19 cellular contexts compared by ENCODE assay signal in the genomic region with DNA sequence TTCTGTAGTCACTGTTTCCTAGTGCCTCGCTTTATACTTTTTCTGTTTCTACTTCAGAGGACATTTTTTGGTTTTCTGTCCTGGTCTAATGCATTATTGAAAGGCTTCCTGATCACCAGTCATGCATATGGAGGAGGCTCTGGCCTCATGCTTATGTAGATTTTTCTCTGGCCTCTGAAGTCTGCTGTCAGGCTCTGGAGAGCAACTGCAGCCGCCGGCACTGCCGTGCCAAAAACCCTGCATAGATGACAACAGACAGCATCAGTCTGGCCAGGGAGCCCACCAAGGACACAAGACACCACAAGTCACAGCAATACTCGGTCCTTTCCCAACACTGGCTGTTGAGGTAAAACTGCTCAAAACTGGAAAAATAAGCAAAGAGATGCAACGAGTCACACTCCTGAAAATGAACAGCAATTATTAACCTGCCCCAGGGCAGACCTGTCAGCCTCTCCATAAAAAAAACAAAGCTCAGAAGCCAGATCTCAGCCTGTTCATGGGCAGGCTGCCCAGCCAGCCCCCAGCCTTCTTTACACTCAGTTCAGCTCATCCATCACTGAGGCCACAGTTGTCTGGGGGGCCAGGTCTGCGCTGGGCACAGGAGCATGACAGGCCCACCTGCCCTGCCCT.
"Had no signal": no experiment of that assay in that cellular context is flagged by ENCODE, and none has a peak within 500 bp of the region (broad histone marks: within the 10 kb centered on the region; RNA-seq: fewer than 3 reads in every experiment).

No MANE protein-coding gene starts in this region.

- H3K4me1 ChIP-seq: left ventricle myocardium inferior, psoas muscle had no signal

- DNase-seq: activated CD4-positive, alpha-beta T cell treated with anti-CD3 and anti-CD28 coated beads for 36 hours; activated CD4-positive, alpha-beta T cell treated with anti-CD3 and anti-CD28 coated beads, Interleukin-2, amount 50 U/mL, for 48 hours; body of pancreas; caudate nucleus; foreskin melanocyte; glutamatergic neuron; hypothalamus; left ventricle myocardium inferior; naive B cell; ovary; psoas muscle; stimulated activated CD4-positive, alpha-beta T cell treated with anti-CD3 and anti-CD28 coated beads, Interleukin-4, amount 100 ng/mL, for 4 hours; SW 1271; T-helper 2 cell had no signal

- H3K36me3 ChIP-seq: left ventricle myocardium inferior, ovary, thoracic aorta had no signal

- H3K27ac ChIP-seq: body of pancreas, epithelial cell of prostate, left ventricle myocardium inferior, ovary, psoas muscle, thoracic aorta had no signal

- ATAC-seq: activated CD4-positive, alpha-beta T cell treated with anti-CD3 and anti-CD28 coated beads for 36 hours; body of pancreas; psoas muscle; sciatic nerve; stimulated activated memory B cell treated with anti-CD40 and anti-IgM and Interleukin-4, amounts not matched to agents 10 μg/mL and 1 μg/mL and 100 μg/mL, for 72 hours had no signal

- H3K27me3 ChIP-seq: body of pancreas, ovary had no signal

- H3K4me3 ChIP-seq: body of pancreas, left ventricle myocardium inferior, ovary, psoas muscle, smooth muscle cell, thoracic aorta had no signal

- H3K9me3 ChIP-seq: body of pancreas, left ventricle myocardium inferior, ovary, psoas muscle, thoracic aorta had no signal
